ENCODE assay signal across 23 cellular contexts in genomic region chr5:82806513-82806912, GRCh38.
"Had no signal": no experiment of that assay in that cellular context is flagged by ENCODE, and none has a peak within 500 bp of the region (broad histone marks: within the 10 kb centered on the region; RNA-seq: fewer than 3 reads in every experiment).

No MANE protein-coding gene starts in this region.

- H3K4me3 Mint-ChIP-seq: activated CD4-positive, alpha-beta memory T cell treated with anti-CD3 and anti-CD28 coated beads for 36 hours; activated naive CD8-positive, alpha-beta T cell treated with anti-CD3 and anti-CD28 coated beads for 36 hours; endodermal cell; natural killer cell treated with Interleukin-12 subunit alpha and Interleukin-12 subunit beta and Interleukin-15 and Interleukin-18, amount 100 ng/mL, for 72 hours; stimulated activated naive CD8-positive, alpha-beta T cell treated with anti-CD3 and anti-CD28 coated beads, Interleukin-15, Interleukin-2, amounts not matched to agents 100 ng/mL and 50 ng/mL, for 24 hours; T-helper 17 cell had no signal

- H3K27me3 ChIP-seq: gastroesophageal sphincter, pancreas, tibial artery had no signal

- H3K4me1 ChIP-seq: gastroesophageal sphincter, pancreas, psoas muscle, tibial artery had no signal

- H3K9me3 ChIP-seq: gastroesophageal sphincter, pancreas, psoas muscle, tibial artery had no signal

- H3K4me3 ChIP-seq: gastroesophageal sphincter, pancreas, psoas muscle, tibial artery had no signal

- H3K27ac ChIP-seq: gastroesophageal sphincter, pancreas, psoas muscle, tibial artery had no signal

- DNase-seq: activated CD4-positive, alpha-beta memory T cell treated with anti-CD3 and anti-CD28 coated beads for 36 hours; activated CD4-positive, alpha-beta T cell treated with anti-CD3 and anti-CD28 coated beads for 4 hours; activated CD4-positive, CD25-positive, alpha-beta regulatory T cell; activated naive CD4-positive, alpha-beta T cell treated with Interleukin-2 at 50 U/mL for 16 hours; activated naive CD8-positive, alpha-beta T cell treated with anti-CD3 and anti-CD28 coated beads for 36 hours; activated T-cell treated with anti-CD3 and anti-CD28 coated beads, Interleukin-2, amount 50 U/mL, for 48 hours; cerebellar nuclear complex; cortex of kidney; endodermal cell; head of caudate nucleus; left ventricle myocardium superior; pancreas; psoas muscle; right cardiac atrium; stimulated activated CD4-positive, alpha-beta T cell treated with anti-CD3 and anti-CD28 coated beads, Interleukin-12 subunit alpha, Interleukin-12 subunit beta, amount 100 ng/mL, for 4 hours; stimulated activated CD4-positive, alpha-beta T cell treated with anti-CD3 and anti-CD28 coated beads, Interleukin-4, amount 100 ng/mL, for 4 hours; substantia nigra; SW 1271; T-helper 17 cell; tibial artery had no signal

- H3K36me3 Mint-ChIP-seq: activated CD4-positive, alpha-beta memory T cell treated with anti-CD3 and anti-CD28 coated beads for 36 hours; activated naive CD8-positive, alpha-beta T cell treated with anti-CD3 and anti-CD28 coated beads for 36 hours; natural killer cell treated with Interleukin-12 subunit alpha and Interleukin-12 subunit beta and Interleukin-15 and Interleukin-18, amount 100 ng/mL, for 72 hours had no signal

- H3K9me3 Mint-ChIP-seq: activated CD4-positive, alpha-beta memory T cell treated with anti-CD3 and anti-CD28 coated beads for 36 hours; activated naive CD8-positive, alpha-beta T cell treated with anti-CD3 and anti-CD28 coated beads for 36 hours; natural killer cell treated with Interleukin-12 subunit alpha and Interleukin-12 subunit beta and Interleukin-15 and Interleukin-18, amount 100 ng/mL, for 72 hours; stimulated activated naive CD8-positive, alpha-beta T cell treated with anti-CD3 and anti-CD28 coated beads, Interleukin-15, Interleukin-2, amounts not matched to agents 100 ng/mL and 50 ng/mL, for 24 hours had no signal

- H3K27me3 Mint-ChIP-seq: activated naive CD8-positive, alpha-beta T cell treated with anti-CD3 and anti-CD28 coated beads for 36 hours; stimulated activated naive CD8-positive, alpha-beta T cell treated with anti-CD3 and anti-CD28 coated beads, Interleukin-15, Interleukin-2, amounts not matched to agents 100 ng/mL and 50 ng/mL, for 24 hours had no signal

- H3K4me1 Mint-ChIP-seq: activated naive CD8-positive, alpha-beta T cell treated with anti-CD3 and anti-CD28 coated beads for 36 hours; endodermal cell had no signal

- H3K36me3 ChIP-seq: gastroesophageal sphincter, pancreas, tibial artery had no signal

- H3K27ac Mint-ChIP-seq: activated CD4-positive, alpha-beta memory T cell treated with anti-CD3 and anti-CD28 coated beads for 36 hours; activated naive CD8-positive, alpha-beta T cell treated with anti-CD3 and anti-CD28 coated beads for 36 hours; endodermal cell; natural killer cell treated with Interleukin-12 subunit alpha and Interleukin-12 subunit beta and Interleukin-15 and Interleukin-18, amount 100 ng/mL, for 72 hours; stimulated activated naive CD8-positive, alpha-beta T cell treated with anti-CD3 and anti-CD28 coated beads, Interleukin-15, Interleukin-2, amounts not matched to agents 100 ng/mL and 50 ng/mL, for 24 hours; T-helper 17 cell had no signal

- ATAC-seq: gastroesophageal sphincter; left ventricle myocardium superior; natural killer cell treated with Interleukin-12 subunit alpha and Interleukin-12 subunit beta and Interleukin-15 and Interleukin-18, amount 100 ng/mL, for 72 hours; pancreas; psoas muscle; right cardiac atrium; T-helper 17 cell had no signal
